Comparison of ENCODE assay signal across 15 cellular contexts in genomic region chr22:36104435-36104834, GRCh38. TPM values are rescaled to one million over a fixed set of nuclear protein-coding genes. Genes with fewer than 3 reads are reported as not detected.
A peak's percentile ranks its signal among the peaks of the same experiment; 100 is the strongest.
DNase-seq lines count a peak whose midpoint lies in the region; ATAC-seq, FAIRE-seq and TF ChIP-seq lines count a peak whose summit lies in the region.
"Had no signal": no experiment of that assay in that cellular context is flagged by ENCODE, and none has a peak within 500 bp of the region (broad histone marks: within the 10 kb centered on the region; RNA-seq: fewer than 3 reads in every experiment).

No MANE protein-coding gene starts in this region.

- POLR2A ChIA-PET in K562 (lab: Yijun Ruan, JAX): interaction anchor here (1.1 kb wide), 1 partner anchor 10 kb away, joined by 3 read pairs; no protein-coding TSS in a partner anchor

- H3K27ac ChIP-seq in GM23338 (ENCODE audit: low read depth): no peak overlapping the region
- H3K27ac ChIP-seq in K562 (ENCODE audit: extremely low read depth, low read depth, low read length): no peak overlapping the region
- H3K27ac ChIP-seq in mesendoderm (ENCODE audit: low read depth, low read length): no peak overlapping the region
- H3K27ac ChIP-seq: SJSA1 had no signal

- H3K4ac ChIP-seq in mesendoderm (ENCODE audit: low read depth, low read length): no peak overlapping the region

- CTCF ChIA-PET in K562 (lab: Yijun Ruan, JAX; ENCODE audit: low intra/inter-chr PET ratio): no interaction called here

- no peak overlapping the region for H3K23ac ChIP-seq in mesendoderm (ENCODE audit: low read length)

- no peak overlapping the region for H3K9ac ChIP-seq in K562 (ENCODE audit: insufficient read depth in 1 of 2, low read depth in 2 of 2, low read length in 2 of 2)
- H3K9ac ChIP-seq in mesendoderm (ENCODE audit: low read length): no peak overlapping the region

- no peaks in the 10 kb centered on the region for H3K36me3 Mint-ChIP-seq in GM23338 (ENCODE audit: low read depth)
- H3K36me3 Mint-ChIP-seq: CD14-positive monocyte had no signal

- WGBS in K562 (ENCODE audit: insufficient coverage, low coverage, missing lambda C conversion rate): 13% methylated on average over 8 of the region's 9 CpGs
- no CpG with 5 or more reads among the region's 9 CpGs for WGBS in mesendoderm (ENCODE audit: extremely low coverage, insufficient coverage, low lambda C conversion rate)

- no peak overlapping the region for H3K56ac ChIP-seq in mesendoderm (ENCODE audit: low read length)

- no peaks in the 10 kb centered on the region for H3K9me1 ChIP-seq in K562 (ENCODE audit: control insufficient read depth, insufficient read depth, low read length)

- H3K4me3 ChIP-seq in GM23338 (no peak overlapping the region), K562 (no peak overlapping the region), epithelial cell of proximal tubule (ENCODE audit: low read depth, low read length) (no peak overlapping the region), mesendoderm (ENCODE audit: low read length) (no peak overlapping the region)
- H3K4me3 ChIP-seq: SJSA1 had no signal

- no peak for TF ChIP-seq EP300 in K562 (IDR thresholded peaks at IDR 0.05; ENCODE audit: low read length)

- H2AFZ ChIP-seq in GM23338 (peak overlapping the region; percentile 61; the same call in 1 of the 2 replicates), K562 (ENCODE audit: low read depth, low read length) (peak overlapping the region; percentile 92)

- H3K4me1 ChIP-seq in GM23338 (ENCODE audit: insufficient read depth) (no peaks in the 10 kb centered on the region), K562 (replicated peaks in 1 of 2; ENCODE audit: control insufficient read depth in 2 of 2, insufficient read depth in 2 of 2, low read length in 2 of 2) (peaks cover 0 to 3% of the 10 kb centered on the region in 2 experiments; a peak in 1 of 5 replicates), mesendoderm (ENCODE audit: control insufficient read depth, low read depth, low read length) (no peaks in the 10 kb centered on the region)
- H3K4me1 ChIP-seq: Caco-2 had no signal

- H3K36me3 ChIP-seq in GM23338 (ENCODE audit: insufficient read depth) (no peaks in the 10 kb centered on the region), K562 (ENCODE audit: control insufficient read depth, insufficient read depth, low read length) (no peaks in the 10 kb centered on the region), mesendoderm (ENCODE audit: control insufficient read depth, insufficient read depth, low read length) (no peaks in the 10 kb centered on the region)
- H3K36me3 ChIP-seq: SJSA1 had no signal

- H3K4me3 Mint-ChIP-seq in GM23338: no peak overlapping the region

- H3K79me2 ChIP-seq in GM23338 (replicated peaks; ENCODE audit: insufficient read depth) (no peaks in the 10 kb centered on the region), K562 (ENCODE audit: control insufficient read depth, insufficient read depth, low read length) (no peaks in the 10 kb centered on the region), mesendoderm (ENCODE audit: control insufficient read depth, insufficient read depth, low read length) (no peaks in the 10 kb centered on the region)

- H3K18ac ChIP-seq in mesendoderm (ENCODE audit: low read length): no peak overlapping the region

- H3K27me3 ChIP-seq in GM23338 (ENCODE audit: insufficient read depth) (no peaks in the 10 kb centered on the region), K562 (ENCODE audit: control insufficient read depth in 2 of 2, insufficient read depth in 2 of 2, low read length in 2 of 2) (no peaks in the 10 kb centered on the region), mesendoderm (ENCODE audit: insufficient read depth, low read length, poor library complexity) (no peaks in the 10 kb centered on the region)
- H3K27me3 ChIP-seq: SJSA1 had no signal

- H3K27ac Mint-ChIP-seq in GM23338: no peak overlapping the region; the same call in 1 of the 2 replicates
- H3K27ac Mint-ChIP-seq: CD14-positive monocyte had no signal

- in situ Hi-C loops in K562 (cut with MboI): no loop called here

- intact Hi-C loops in K562 (cut with micrococcal nuclease): no loop called here

- H2BK120ac ChIP-seq in mesendoderm (ENCODE audit: low read depth, low read length): no peak overlapping the region

- H4K5ac ChIP-seq in mesendoderm (ENCODE audit: low read length): no peak overlapping the region

- no peak for TF ChIP-seq RAD21 in K562 (CRISPR knock-in tag; conservative IDR thresholded peaks at IDR 0.05 in 1 of 2, IDR thresholded peaks at IDR 0.05 in 1 of 2)

- H3K79me1 ChIP-seq in mesendoderm (ENCODE audit: low read length): no peaks in the 10 kb centered on the region

- H4K8ac ChIP-seq in mesendoderm (ENCODE audit: low read depth, low read length): no peak overlapping the region

- H3K27me3 Mint-ChIP-seq in GM23338 (ENCODE audit: insufficient read depth, low read depth, poor library complexity): peaks cover 3% of the 10 kb centered on the region

- FAIRE-seq in K562 (lab: Jason Lieb, UNC): peak; percentile 79

- no peaks in the 10 kb centered on the region for H3F3A ChIP-seq in GM23338 (replicated peaks; ENCODE audit: low read depth)

- no peak overlapping the region for H2BK5ac ChIP-seq in mesendoderm (ENCODE audit: low read length)

- no TSS peak for BruUV-seq in K562 (replicated peaks; lab: Mats Ljungman, UMichigan)

- no peak overlapping the region for H3K4me2 ChIP-seq in GM23338
- no peak overlapping the region for H3K4me2 ChIP-seq in K562 (ENCODE audit: insufficient read depth, low read length)
- H3K4me2 ChIP-seq in mesendoderm (ENCODE audit: low read length): no peak overlapping the region

- no peaks in the 10 kb centered on the region for H3K9me2 ChIP-seq in GM23338 (ENCODE audit: insufficient read depth)

- TF ChIP-seq POLR2A in K562 (conservative IDR thresholded peaks at IDR 0.05): no peak
- TF ChIP-seq POLR2A in erythroblast (IDR thresholded peaks at IDR 0.05; ENCODE audit: low read length): no peak
- no peak for TF ChIP-seq POLR2A in GM18505 (IDR thresholded peaks at IDR 0.05; ENCODE audit: borderline replicate concordance, extremely low read depth, insufficient read depth, insufficient read length)

- H3K4me1 Mint-ChIP-seq in GM23338: peaks cover 5% of the 10 kb centered on the region; the same call in 2 of the 3 replicates

- no peaks in the 10 kb centered on the region for H4K20me1 ChIP-seq in GM23338 (replicated peaks; ENCODE audit: insufficient read depth)
- H4K20me1 ChIP-seq in K562 (replicated peaks; ENCODE audit: control insufficient read depth, insufficient read depth, low read length): no peaks in the 10 kb centered on the region

- ATAC-seq in GM23338 (peak; percentile 70), K562 (peak; percentile 88), GM18505 (IDR thresholded peaks at IDR 0.05; ENCODE audit: unreplicated experiment) (no peak), HG03139 (IDR thresholded peaks at IDR 0.05; ENCODE audit: unreplicated experiment) (no peak)

- no peak overlapping the region for H2BK15ac ChIP-seq in mesendoderm (replicated peaks; ENCODE audit: low read depth)

- H3K9me3 ChIP-seq in K562 (replicated peaks; ENCODE audit: control insufficient read depth, insufficient read depth, low read depth, low read length): no peaks in the 10 kb centered on the region
- H3K9me3 ChIP-seq: Caco-2, SJSA1 had no signal

- peak; percentile 71 for DNase-seq in GM23338 (ENCODE audit: low spot score)
- peak; percentile 33 to 52 (median 42) for DNase-seq in K562 (ENCODE audit: extremely low read depth in 1 of 4, low spot score in 3 of 4)
- DNase-seq in epithelial cell of proximal tubule (ENCODE audit: low read depth): no peak
- peak; percentile 61 for DNase-seq in mesendoderm
- DNase-seq in erythroblast (lab: John Stamatoyannopoulos, UW): no peak
- no peak for DNase-seq in ureter (ENCODE audit: low spot score)
- DNase-seq: Caco-2, NCI-H1092 treated with DMSO at 0.1 percent for 48 hours, NCI-H1694, NCI-H510A treated with DMSO at 0.1 percent for 48 hours had no signal

- no peak overlapping the region for H2AK5ac ChIP-seq in mesendoderm (ENCODE audit: low read length)

- TF ChIP-seq CTCF in GM23338 (conservative IDR thresholded peaks at IDR 0.05; ENCODE audit: low read depth in 2 of 2) (peak; percentile 35 to 48), K562 (IDR thresholded peaks at IDR 0.05 in 2 of 3, conservative IDR thresholded peaks at IDR 0.05 in 1 of 3; ENCODE audit: insufficient read depth in 2 of 3, low read depth in 1 of 3, low read length in 3 of 3) (peak; percentile 28 to 49 (median 44)), epithelial cell of proximal tubule (conservative IDR thresholded peaks at IDR 0.05; ENCODE audit: low read depth, low read length) (peak; percentile 18)

- peaks cover 5% of the 10 kb centered on the region for H3K9me3 Mint-ChIP-seq in GM23338

TF ChIP-seq in K562, 482 proteins besides CTCF, POLR2A, EP300 and RAD21 (continues in another document):
- no peak for TF ChIP-seq ASH1L (IDR thresholded peaks at IDR 0.05; ENCODE audit: borderline replicate concordance, low read depth, partially characterized antibody)

RNA-seq across cellular contexts. Expression of gene APOL3, which starts 56.1 kb away (rescaled TPM):
- total RNA-seq in GM23338 (2014; rRNA removed; shearing (Covaris generic)): not detected in 2 replicates
- polyA plus RNA-seq in GM23338 (2016; fragmentation: Nextera tagmentation; extraction: Ambion mirVana): not detected in 2 replicates
- 1.7 TPM in 2 replicates for total RNA-seq in K562 (2011; cell fraction: chromatin; rRNA removed; ENCODE audit: low replicate concordance)
- total RNA-seq in K562 (2011; cell fraction: nucleolus; rRNA removed): 0.50 and 0.53 TPM in 2 replicates
- total RNA-seq in K562 (2011; cell fraction: nucleoplasm; rRNA removed): not detected in 2 replicates
- total RNA-seq in K562 (2014; rRNA removed): 0.69 TPM in 1 of 2 replicates, not detected in the other
- total RNA-seq in K562 (2014; rRNA removed; fragmentation: Illumina TruSeq; extraction: Trizol): 0.33 and 0.73 TPM in 2 replicates
- total RNA-seq in K562 (2015; rRNA removed; fragmentation: Illumina TruSeq; extraction: Trizol): 0.25 and 0.38 TPM in 2 replicates
- total RNA-seq in K562 (2021): 0.67 and 1.1 TPM in 2 replicates
- 0.32 and 0.54 TPM in 2 replicates for polyA plus RNA-seq in K562 (2011; rRNA removed)
- polyA plus RNA-seq in K562 (2011; cell fraction: cytosol; rRNA removed): 0.04 and 0.09 TPM in 2 replicates
- 0.11 and 0.75 TPM in 2 replicates for polyA plus RNA-seq in K562 (2011; cell fraction: nucleus; rRNA removed)
- 0.66 and 2.7 TPM in 2 replicates for polyA plus RNA-seq in K562 (2012)
- polyA plus RNA-seq in K562 (2014; fragmentation: Illumina TruSeq; extraction: Trizol): 0.87 and 1.1 TPM in 2 replicates
- polyA plus RNA-seq in K562 (2014; fragmentation: Nextera tagmentation; extraction: Ambion mirVana): under 1 TPM; 0.25 to 0.80 TPM
- polyA plus RNA-seq in K562 (2014; rRNA removed): 0.18 and 0.93 TPM in 2 replicates
- polyA minus RNA-seq in K562 (2011; rRNA and poly(A)+ RNA removed): 0.21 and 0.35 TPM in 2 replicates
- polyA minus RNA-seq in K562 (2011; cell fraction: cytosol; rRNA and poly(A)+ RNA removed): not detected in 2 replicates
- polyA minus RNA-seq in K562 (2011; cell fraction: nucleus; rRNA and poly(A)+ RNA removed): 0.54 TPM in 1 of 2 replicates, not detected in the other
- total RNA-seq in epithelial cell of proximal tubule: 2.1 and 4.8 TPM in 2 replicates
- 0.74 TPM for polyA plus RNA-seq in mesendoderm (2013, experiment 1 of 2)
- 0.66 TPM for polyA plus RNA-seq in mesendoderm (2013, experiment 2 of 2)
- 47.4 TPM for total RNA-seq in ureter
- total RNA-seq: A673, Caco-2 had no signal

Comparison
In these comparisons a context has a peak if more than half of its experiments do, and no peak if none do; other contexts are left out.
1. ATAC-seq: peak in GM23338 (single experiment) and K562 (single experiment); none in GM18505 (single experiment) and HG03139 (single experiment).
2. DNase-seq: peak in GM23338 (single experiment), K562 (4 of 4) and mesendoderm (single experiment); none in epithelial cell of proximal tubule (single experiment), erythroblast (0 of 2) and ureter (single experiment).
3. Peak in every context shown above with its lines, with median percentiles within 50 percentile points of each other: CTCF ChIP-seq.